8 cellular contexts compared by ENCODE assay signal in the genomic region with DNA sequence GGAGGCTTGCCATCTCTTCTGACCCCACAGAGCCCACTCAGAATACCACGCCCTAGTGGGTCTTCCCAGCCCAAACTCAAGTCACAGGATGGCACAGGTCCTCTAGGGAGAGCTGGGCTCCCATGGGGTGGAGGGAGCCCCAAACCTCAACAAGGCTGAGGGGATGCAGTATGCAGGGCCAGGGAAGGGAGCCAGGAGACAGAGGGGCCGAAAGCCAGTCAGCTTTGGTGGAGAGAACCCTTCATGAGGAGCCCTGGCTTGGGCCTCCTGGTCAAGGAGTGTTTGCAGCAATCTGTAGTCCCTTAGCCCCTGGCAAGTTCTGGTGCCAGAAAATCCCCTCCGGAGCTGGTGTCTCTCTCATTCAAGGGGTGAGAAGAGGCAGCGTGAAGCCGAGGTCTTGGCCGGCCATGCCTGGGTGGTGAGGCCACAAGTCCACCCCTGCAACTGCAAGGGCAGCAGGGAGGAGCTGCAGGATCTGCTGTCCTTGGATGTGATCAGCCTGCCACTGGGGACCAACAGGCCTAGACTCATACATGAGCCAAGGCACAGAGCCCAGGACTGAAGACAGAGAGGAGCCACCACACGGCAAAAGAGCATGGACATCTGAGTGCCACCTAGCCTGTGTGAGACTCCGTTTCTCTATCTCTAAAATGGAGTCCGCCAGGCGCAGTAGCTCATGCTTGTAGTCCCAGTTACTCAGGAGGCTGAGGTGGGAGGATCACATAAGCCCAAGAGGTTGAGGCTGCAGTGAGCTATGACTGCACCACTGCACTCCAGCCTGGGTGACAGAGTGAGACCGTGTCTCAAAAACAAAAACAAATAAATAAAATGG. TPM values are rescaled to one million over a fixed set of nuclear protein-coding genes. Genes with fewer than 3 reads are reported as not detected.
DNase-seq lines count a peak whose midpoint lies in the region; ATAC-seq, FAIRE-seq and TF ChIP-seq lines count a peak whose summit lies in the region.

No MANE protein-coding gene starts in this region.

- no peak overlapping the region for H3K4me2 ChIP-seq in mammary epithelial cell (ENCODE audit: insufficient read depth, low read depth, low read length)

- H3K4me1 ChIP-seq in mammary epithelial cell (ENCODE audit: insufficient read depth, low read length), result peaks cover 8% of the 10 kb centered on the region
- peaks cover 1% of the 10 kb centered on the region for H3K4me1 ChIP-seq in upper lobe of right lung

- FAIRE-seq in GM12891 (lab: Jason Lieb, UNC), result no peak

- H3K9me3 ChIP-seq in mammary epithelial cell (replicated peaks; ENCODE audit: insufficient read depth, low read length) (no peaks in the 10 kb centered on the region), upper lobe of right lung (no peaks in the 10 kb centered on the region)

- 86% methylated on average over 6 of the region's 11 CpGs for WGBS in mammary epithelial cell (ENCODE audit: low coverage, missing lambda C conversion rate)

- intact Hi-C loops in mammary epithelial cell (cut with micrococcal nuclease) (no loop called here), upper lobe of right lung (cut with DNase I) (no loop called here)

- no TSS peak for BruUV-seq in mammary epithelial cell (replicated peaks; lab: Mats Ljungman, UMichigan)

- H4K20me1 ChIP-seq in mammary epithelial cell (ENCODE audit: insufficient read depth, low read length), result no peaks in the 10 kb centered on the region

- dilution Hi-C loops in mammary epithelial cell (cut with HindIII; ENCODE audit: low sequenced_read_pairs), result no loop called here

- CTCF ChIA-PET in mammary epithelial cell (lab: Charles Lee; ENCODE audit: low non-redundant PET), result no interaction called here

- TF ChIP-seq POLR2A in GM12891 (IDR thresholded peaks at IDR 0.05; ENCODE audit: low read depth, low read length), result no peak

- no peak overlapping the region for H3K9ac ChIP-seq in mammary epithelial cell (ENCODE audit: insufficient read depth, low read length)

- DNase-seq in activated effector memory CD4-positive, alpha-beta T cell treated with anti-CD3 and anti-CD28 coated beads, Interleukin-2, amount 50 U/mL, for 16 hours, result peak; percentile 61
- no peak for DNase-seq in activated effector memory CD4-positive, alpha-beta T cell treated with Interleukin-2 at 50 U/mL for 16 hours
- DNase-seq in mammary epithelial cell (peak; percentile 50), lung microvascular endothelial cell (ENCODE audit: low read depth in 2 of 2) (peak; percentile 51 to 61), upper lobe of right lung (no peak), GM13977 (ENCODE audit: low spot score) (no peak), GM12891 (ENCODE audit: insufficient read length, low spot score) (no peak), NCI-H128 (lab: John Stamatoyannopoulos, UW; ENCODE audit: unreplicated experiment) (no peak)

- H2AFZ ChIP-seq in mammary epithelial cell (ENCODE audit: low read depth, low read length), result no peak overlapping the region

- no peaks in the 10 kb centered on the region for H3K27me3 ChIP-seq in mammary epithelial cell (ENCODE audit: insufficient read depth, low read length)
- H3K27me3 ChIP-seq in upper lobe of right lung, result no peaks in the 10 kb centered on the region

- in situ Hi-C loops in mammary epithelial cell (cut with MboI; ENCODE audit: low sequenced_read_pairs in 2 of 2) (no loop called here), GM13977 (cut with MboI; ENCODE audit: low pct_unique_long_range_greater_than_20kb, low sequenced_read_pairs, unreplicated experiment) (no loop called here)

- peaks cover 27% of the 10 kb centered on the region for H3K79me2 ChIP-seq in mammary epithelial cell (ENCODE audit: insufficient read depth, low read length)

- H3K4me3 ChIP-seq in mammary epithelial cell (replicated peaks in 1 of 3; ENCODE audit: insufficient read depth in 1 of 3, low read depth in 2 of 3, low read length in 3 of 3), result no peak overlapping the region
- H3K4me3 ChIP-seq in upper lobe of right lung, result no peak overlapping the region

- peak; percentile 4 for ATAC-seq in upper lobe of right lung

- TF ChIP-seq CTCF in mammary epithelial cell (conservative IDR thresholded peaks at IDR 0.05 in 1 of 2, IDR thresholded peaks at IDR 0.05 in 1 of 2; ENCODE audit: extremely low read depth in 1 of 2, insufficient read depth in 1 of 2, low read depth in 1 of 2, low read length in 2 of 2) (no peak), upper lobe of right lung (IDR thresholded peaks at IDR 0.05) (no peak), GM13977 (IDR thresholded peaks at IDR 0.05; ENCODE audit: extremely low read depth, insufficient read depth, missing control alignments) (no peak)

- no peak overlapping the region for H3K27ac ChIP-seq in mammary epithelial cell (ENCODE audit: insufficient read depth, low read depth, low read length)
- H3K27ac ChIP-seq in upper lobe of right lung, result peak overlapping the region; percentile 42

- H3K36me3 ChIP-seq in mammary epithelial cell (ENCODE audit: insufficient read depth, low read length) (peaks cover 10% of the 10 kb centered on the region), upper lobe of right lung (peaks cover 28% of the 10 kb centered on the region)

TF ChIP-seq in GM12891, 5 proteins besides CTCF, POLR2A, EP300 and RAD21:
- TF ChIP-seq POU2F2 (IDR thresholded peaks at IDR 0.05; ENCODE audit: low read depth, low read length) (no peak), SPI1 (IDR thresholded peaks at IDR 0.05; ENCODE audit: low read depth, low read length) (no peak), TAF1 (IDR thresholded peaks at IDR 0.05; ENCODE audit: low read depth, low read length) (no peak), PAX5 (IDR thresholded peaks at IDR 0.05; ENCODE audit: insufficient read depth, low read length, severe bottlenecking) (no peak)

RNA-seq across cellular contexts. Expression of gene NEAT1, which starts 24.1 kb away (rescaled TPM):
- total RNA-seq in mammary epithelial cell (100 to 1,000 TPM; 364 to 775 TPM), lung microvascular endothelial cell (26.4 and 94.2 TPM in 2 replicates), upper lobe of right lung (1,120 TPM)
- 20.1 TPM for polyA plus RNA-seq in mammary epithelial cell
- polyA minus RNA-seq in mammary epithelial cell, result 98.8 TPM
- 373 TPM for polyA plus RNA-seq in GM12891 (2012; ENCODE audit: low read depth, missing spikeins)

RNA-seq across cellular contexts. Expression of gene MALAT1, which starts 52.2 kb away (rescaled TPM):
- total RNA-seq in mammary epithelial cell (over 10,000 TPM in 1 of 2 donors, 1,000 to 10,000 TPM in 1; 9,320 to 20,636 TPM), lung microvascular endothelial cell (1,818 and 2,739 TPM in 2 replicates), upper lobe of right lung (11,917 TPM)
- 211 TPM for polyA plus RNA-seq in mammary epithelial cell
- 7,117 TPM for polyA minus RNA-seq in mammary epithelial cell
- polyA plus RNA-seq in GM12891 (2012; ENCODE audit: low read depth, missing spikeins), result 839 TPM

Comparison
In these comparisons a context has a peak if more than half of its experiments do, and no peak if none do; other contexts are left out.
1. DNase-seq: peak in activated effector memory CD4-positive, alpha-beta T cell treated with anti-CD3 and anti-CD28 coated beads, Interleukin-2, amount 50 U/mL, for 16 hours (single experiment), mammary epithelial cell (single experiment) and lung microvascular endothelial cell (2 of 2); none in activated effector memory CD4-positive, alpha-beta T cell treated with Interleukin-2 at 50 U/mL for 16 hours (single experiment), upper lobe of right lung (single experiment), GM13977 (single experiment), GM12891 (single experiment) and NCI-H128 (single experiment).